1 cellular context compared by ENCODE assay signal in the genomic region with DNA sequence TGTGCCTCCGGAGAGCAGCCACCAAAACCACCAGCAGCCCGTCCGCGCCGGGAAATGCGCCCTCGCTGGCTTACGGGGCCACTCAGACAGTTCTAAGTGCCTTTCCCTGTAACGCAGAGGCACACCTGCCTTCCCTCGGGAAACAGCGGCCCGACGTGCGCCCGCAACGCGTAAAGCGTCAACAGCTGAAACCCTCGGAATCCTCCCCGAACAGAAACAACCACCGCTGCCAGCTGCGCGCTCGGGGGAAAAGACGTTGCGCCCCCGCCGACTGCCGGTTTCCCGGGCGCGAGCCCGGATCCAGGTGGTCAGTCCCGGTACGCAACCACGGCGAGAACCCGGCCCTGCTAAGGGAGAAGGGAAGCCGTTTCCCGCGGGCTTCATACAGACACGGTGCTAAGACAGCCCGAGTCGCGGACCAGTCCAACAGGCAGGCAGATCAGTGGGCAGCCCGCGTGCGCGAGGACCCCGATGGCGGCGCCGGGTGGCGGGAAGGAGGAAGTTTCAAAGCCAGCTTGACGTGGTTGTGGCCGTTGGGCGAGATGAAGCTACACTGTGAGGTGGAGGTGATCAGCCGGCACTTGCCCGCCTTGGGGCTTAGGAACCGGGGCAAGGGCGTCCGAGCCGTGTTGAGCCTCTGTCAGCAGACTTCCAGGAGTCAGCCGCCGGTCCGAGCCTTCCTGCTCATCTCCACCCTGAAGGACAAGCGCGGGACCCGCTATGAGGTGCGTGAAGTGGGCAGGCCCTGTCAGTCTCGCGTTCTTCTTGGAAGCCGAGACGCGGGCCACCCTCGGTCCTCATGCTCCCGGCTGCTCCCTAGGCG.
A peak's percentile ranks its signal among the peaks of the same experiment; 100 is the strongest.
TF ChIP-seq lines count a peak whose summit lies in the region.

LRR1 (plus strand) TSS at position 462 of the 823 bp plus-strand sequence; CDS start at position 543, 81 bp downstream.

TF ChIP-seq in HepG2, 621 proteins besides CTCF, POLR2A, EP300 and RAD21 (continued from another document and continues in another):
- peak; percentile 91 for TF ChIP-seq GMEB1 (CRISPR knock-in tag; IDR thresholded peaks at IDR 0.05; ENCODE audit: borderline replicate concordance)
- no peak for TF ChIP-seq PAX8 (CRISPR knock-in tag; IDR thresholded peaks at IDR 0.05; ENCODE audit: borderline replicate concordance)
- TF ChIP-seq ZNF619 (CRISPR knock-in tag; IDR thresholded peaks at IDR 0.05) = peak; percentile 43; the same call in 1 of the 2 replicates
- peak; percentile 74; the same call in 1 of the 2 replicates for TF ChIP-seq ZNF234 (CRISPR knock-in tag; conservative IDR thresholded peaks at IDR 0.05)
- TF ChIP-seq SOX13 (IDR thresholded peaks at IDR 0.05) = no peak
- 0 out of 4 replicates have a peak, but pooled peaks of 1 of the 2 experiments have one; percentile 36 for TF ChIP-seq SOX13 (CRISPR knock-in tag; conservative IDR thresholded peaks at IDR 0.05 in 1 of 2, IDR thresholded peaks at IDR 0.05 in 1 of 2)
- TF ChIP-seq NFATC3 (CRISPR knock-in tag; IDR thresholded peaks at IDR 0.05) = peak; percentile 77; the same call in 1 of the 2 replicates
- no peak for TF ChIP-seq SP140L (CRISPR knock-in tag; IDR thresholded peaks at IDR 0.05; ENCODE audit: borderline replicate concordance)
- TF ChIP-seq ZNF644 (CRISPR knock-in tag; IDR thresholded peaks at IDR 0.05; ENCODE audit: low read depth) = no peak
- peak; percentile 87; the same call in 1 of the 2 replicates for TF ChIP-seq EED (CRISPR knock-in tag; IDR thresholded peaks at IDR 0.05)
- peak; percentile 80; the same call in 1 of the 2 replicates for TF ChIP-seq IRF2 (CRISPR knock-in tag; IDR thresholded peaks at IDR 0.05)
- peak; percentile 97 for TF ChIP-seq ZFP90 (CRISPR knock-in tag; IDR thresholded peaks at IDR 0.05; ENCODE audit: borderline replicate concordance)
- TF ChIP-seq AHR (CRISPR knock-in tag; IDR thresholded peaks at IDR 0.05) = peak; percentile 44; the same call in 1 of the 2 replicates
- peak; percentile 83 for TF ChIP-seq HOXA3 (CRISPR knock-in tag; IDR thresholded peaks at IDR 0.05)
- peak; percentile 21; the same call in 1 of the 2 replicates for TF ChIP-seq NFYB (CRISPR knock-in tag; IDR thresholded peaks at IDR 0.05)
- TF ChIP-seq YY1 (IDR thresholded peaks at IDR 0.05; ENCODE audit: insufficient read depth, insufficient replicate concordance, low read depth, low read length) = peak; percentile 92
- TF ChIP-seq ZNF761 (CRISPR knock-in tag; conservative IDR thresholded peaks at IDR 0.05) = 0 out of 2 replicates have a peak, but pooled peaks have one; percentile 64
- TF ChIP-seq, protein P1, sequence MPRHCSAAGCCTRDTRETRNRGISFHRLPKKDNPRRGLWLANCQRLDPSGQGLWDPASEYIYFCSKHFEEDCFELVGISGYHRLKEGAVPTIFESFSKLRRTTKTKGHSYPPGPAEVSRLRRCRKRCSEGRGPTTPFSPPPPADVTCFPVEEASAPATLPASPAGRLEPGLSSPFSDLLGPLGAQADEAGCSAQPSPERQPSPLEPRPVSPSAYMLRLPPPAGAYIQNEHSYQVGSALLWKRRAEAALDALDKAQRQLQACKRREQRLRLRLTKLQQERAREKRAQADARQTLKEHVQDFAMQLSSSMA (CRISPR knock-in tag; IDR thresholded peaks at IDR 0.05) = peak; percentile 90; the same call in 1 of the 2 replicates
- peak; percentile 31; the same call in 1 of the 2 replicates for TF ChIP-seq ZNF572 (CRISPR knock-in tag; IDR thresholded peaks at IDR 0.05)
- TF ChIP-seq ZNF749 (CRISPR knock-in tag; IDR thresholded peaks at IDR 0.05; ENCODE audit: borderline replicate concordance) = peak; percentile 74; the same call in 1 of the 2 replicates
- TF ChIP-seq ZNF709 (CRISPR knock-in tag; IDR thresholded peaks at IDR 0.05) = peak; percentile 10; the same call in 1 of the 2 replicates
- no peak for TF ChIP-seq HCFC1 (IDR thresholded peaks at IDR 0.05; ENCODE audit: low read depth, low read length)
- TF ChIP-seq ZFYVE20 (CRISPR knock-in tag; IDR thresholded peaks at IDR 0.05; ENCODE audit: borderline replicate concordance, low read depth) = 0 out of 2 replicates have a peak, but pooled peaks have one; percentile 63
- TF ChIP-seq ZNF639 (CRISPR knock-in tag; conservative IDR thresholded peaks at IDR 0.05) = peak; percentile 92
- peak; percentile 24; the same call in 1 of the 2 replicates for TF ChIP-seq STAG1 (CRISPR knock-in tag; IDR thresholded peaks at IDR 0.05)
- TF ChIP-seq ZNF564 (CRISPR knock-in tag; IDR thresholded peaks at IDR 0.05) = no peak
- 0 out of 2 replicates have a peak, but pooled peaks have one; percentile 22 for TF ChIP-seq MIER2 (CRISPR knock-in tag; IDR thresholded peaks at IDR 0.05)
- TF ChIP-seq, protein P2, sequence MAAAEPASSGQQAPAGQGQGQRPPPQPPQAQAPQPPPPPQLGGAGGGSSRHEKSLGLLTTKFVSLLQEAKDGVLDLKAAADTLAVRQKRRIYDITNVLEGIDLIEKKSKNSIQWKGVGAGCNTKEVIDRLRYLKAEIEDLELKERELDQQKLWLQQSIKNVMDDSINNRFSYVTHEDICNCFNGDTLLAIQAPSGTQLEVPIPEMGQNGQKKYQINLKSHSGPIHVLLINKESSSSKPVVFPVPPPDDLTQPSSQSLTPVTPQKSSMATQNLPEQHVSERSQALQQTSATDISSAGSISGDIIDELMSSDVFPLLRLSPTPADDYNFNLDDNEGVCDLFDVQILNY (CRISPR knock-in tag; conservative IDR thresholded peaks at IDR 0.05) = peak; percentile 99
- no peak for TF ChIP-seq SMYD3 (CRISPR knock-in tag; IDR thresholded peaks at IDR 0.05)
- peak; percentile 76; the same call in 1 of the 2 replicates for TF ChIP-seq NRL (CRISPR knock-in tag; IDR thresholded peaks at IDR 0.05; ENCODE audit: borderline replicate concordance)
- peak; percentile 86 for TF ChIP-seq GABPB1 (CRISPR knock-in tag; IDR thresholded peaks at IDR 0.05)
- TF ChIP-seq ASH2L (IDR thresholded peaks at IDR 0.05; ENCODE audit: insufficient read length, low read depth, low read length) = peak; percentile 97
- TF ChIP-seq ZNF660 (CRISPR knock-in tag; IDR thresholded peaks at IDR 0.05; ENCODE audit: borderline replicate concordance, low read depth) = no peak
- peak; percentile 82 for TF ChIP-seq ZFX (CRISPR knock-in tag; IDR thresholded peaks at IDR 0.05; ENCODE audit: low read depth)
- TF ChIP-seq IRX3 (CRISPR knock-in tag; IDR thresholded peaks at IDR 0.05; ENCODE audit: borderline replicate concordance, low read depth) = 0 out of 2 replicates have a peak, but pooled peaks have one; percentile 15
- peak; percentile 68; the same call in 1 of the 2 replicates for TF ChIP-seq ZFP36L1 (CRISPR knock-in tag; IDR thresholded peaks at IDR 0.05)
- TF ChIP-seq GFI1 (CRISPR knock-in tag; IDR thresholded peaks at IDR 0.05; ENCODE audit: borderline replicate concordance) = peak; percentile 79
- no peak; the same call in 1 of the 2 replicates for TF ChIP-seq ZNF451 (CRISPR knock-in tag; IDR thresholded peaks at IDR 0.05)
- TF ChIP-seq, protein P3, sequence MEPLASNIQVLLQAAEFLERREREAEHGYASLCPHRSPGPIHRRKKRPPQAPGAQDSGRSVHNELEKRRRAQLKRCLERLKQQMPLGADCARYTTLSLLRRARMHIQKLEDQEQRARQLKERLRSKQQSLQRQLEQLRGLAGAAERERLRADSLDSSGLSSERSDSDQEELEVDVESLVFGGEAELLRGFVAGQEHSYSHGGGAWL (CRISPR knock-in tag; IDR thresholded peaks at IDR 0.05) = peak; percentile 82
- TF ChIP-seq, protein P4, sequence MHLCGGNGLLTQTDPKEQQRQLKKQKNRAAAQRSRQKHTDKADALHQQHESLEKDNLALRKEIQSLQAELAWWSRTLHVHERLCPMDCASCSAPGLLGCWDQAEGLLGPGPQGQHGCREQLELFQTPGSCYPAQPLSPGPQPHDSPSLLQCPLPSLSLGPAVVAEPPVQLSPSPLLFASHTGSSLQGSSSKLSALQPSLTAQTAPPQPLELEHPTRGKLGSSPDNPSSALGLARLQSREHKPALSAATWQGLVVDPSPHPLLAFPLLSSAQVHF (CRISPR knock-in tag; IDR thresholded peaks at IDR 0.05) = peak; percentile 81; the same call in 1 of the 2 replicates
- peak; percentile 98 for TF ChIP-seq ZNF605 (CRISPR knock-in tag; IDR thresholded peaks at IDR 0.05)
- no peak for TF ChIP-seq U2AF1 (optimal IDR thresholded peaks at IDR 0.05; ENCODE audit: low read depth, low read length)
- TF ChIP-seq, protein P5, sequence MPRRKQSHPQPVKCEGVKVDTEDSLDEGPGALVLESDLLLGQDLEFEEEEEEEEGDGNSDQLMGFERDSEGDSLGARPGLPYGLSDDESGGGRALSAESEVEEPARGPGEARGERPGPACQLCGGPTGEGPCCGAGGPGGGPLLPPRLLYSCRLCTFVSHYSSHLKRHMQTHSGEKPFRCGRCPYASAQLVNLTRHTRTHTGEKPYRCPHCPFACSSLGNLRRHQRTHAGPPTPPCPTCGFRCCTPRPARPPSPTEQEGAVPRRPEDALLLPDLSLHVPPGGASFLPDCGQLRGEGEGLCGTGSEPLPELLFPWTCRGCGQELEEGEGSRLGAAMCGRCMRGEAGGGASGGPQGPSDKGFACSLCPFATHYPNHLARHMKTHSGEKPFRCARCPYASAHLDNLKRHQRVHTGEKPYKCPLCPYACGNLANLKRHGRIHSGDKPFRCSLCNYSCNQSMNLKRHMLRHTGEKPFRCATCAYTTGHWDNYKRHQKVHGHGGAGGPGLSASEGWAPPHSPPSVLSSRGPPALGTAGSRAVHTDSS (CRISPR knock-in tag; conservative IDR thresholded peaks at IDR 0.05) = no peak
- peak; percentile 88 for TF ChIP-seq YEATS2 (CRISPR knock-in tag; IDR thresholded peaks at IDR 0.05; ENCODE audit: borderline replicate concordance)
- TF ChIP-seq ZNF317 (CRISPR knock-in tag; IDR thresholded peaks at IDR 0.05) = peak; percentile 78; the same call in 1 of the 2 replicates
- TF ChIP-seq RBM39 (IDR thresholded peaks at IDR 0.05; ENCODE audit: low read depth, low read length, poor library complexity, severe bottlenecking) = peak; percentile 87
- TF ChIP-seq ZMAT3 (CRISPR knock-in tag; conservative IDR thresholded peaks at IDR 0.05) = peak; percentile 73; the same call in 1 of the 2 replicates
- TF ChIP-seq ZNF775 (CRISPR knock-in tag; IDR thresholded peaks at IDR 0.05; ENCODE audit: borderline replicate concordance) = no peak
- TF ChIP-seq YEATS4 (CRISPR knock-in tag; IDR thresholded peaks at IDR 0.05; ENCODE audit: borderline replicate concordance) = peak; percentile 89; the same call in 1 of the 2 replicates
- TF ChIP-seq, protein P6, sequence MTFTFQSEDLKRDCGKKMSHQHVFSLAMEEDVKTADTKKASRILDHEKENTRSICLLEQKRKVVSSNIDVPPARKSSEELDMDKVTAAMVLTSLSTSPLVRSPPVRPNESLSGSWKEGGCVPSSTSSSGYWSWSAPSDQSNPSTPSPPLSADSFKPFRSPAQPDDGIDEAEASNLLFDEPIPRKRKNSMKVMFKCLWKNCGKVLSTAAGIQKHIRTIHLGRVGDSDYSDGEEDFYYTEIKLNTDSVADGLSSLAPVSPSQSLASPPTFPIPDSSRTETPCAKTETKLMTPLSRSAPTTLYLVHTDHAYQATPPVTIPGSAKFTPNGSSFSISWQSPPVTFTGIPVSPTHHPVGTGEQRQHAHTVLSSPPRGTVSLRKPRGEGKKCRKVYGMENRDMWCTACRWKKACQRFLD (CRISPR knock-in tag; IDR thresholded peaks at IDR 0.05; ENCODE audit: borderline replicate concordance) = peak; percentile 49; the same call in 1 of the 2 replicates
- no peak; the same call in 1 of the 2 replicates for TF ChIP-seq ZNF790 (CRISPR knock-in tag; IDR thresholded peaks at IDR 0.05; ENCODE audit: borderline replicate concordance)
- TF ChIP-seq SIX4 (CRISPR knock-in tag; IDR thresholded peaks at IDR 0.05) = no peak
- peak; percentile 94 for TF ChIP-seq KMT2B (CRISPR knock-in tag; IDR thresholded peaks at IDR 0.05)
- TF ChIP-seq ETV5 (CRISPR knock-in tag; IDR thresholded peaks at IDR 0.05; ENCODE audit: borderline replicate concordance) = peak; percentile 53; the same call in 1 of the 2 replicates
- peak; percentile 85 for TF ChIP-seq KLF11 (CRISPR knock-in tag; IDR thresholded peaks at IDR 0.05)
